In genomic region chr15:96028620-96029019, GRCh38 we compare ENCODE assay signal across 1 cellular context.
TF ChIP-seq lines count a peak whose summit lies in the region.

No MANE protein-coding gene starts in this region.

TF ChIP-seq in K562, 482 proteins besides CTCF, POLR2A, EP300 and RAD21:
- TF ChIP-seq KLF6 (CRISPR knock-in tag; IDR thresholded peaks at IDR 0.05; ENCODE audit: borderline replicate concordance) (no peak), CC2D1A (IDR thresholded peaks at IDR 0.05) (peak; percentile 66; the same call in 1 of the 2 replicates), HMG20A (CRISPR knock-in tag; conservative IDR thresholded peaks at IDR 0.05) (no peak), SP1 (CRISPR knock-in tag; IDR thresholded peaks at IDR 0.05) (no peak), SRSF7 (optimal IDR thresholded peaks at IDR 0.05; ENCODE audit: low read depth, low read length) (no peak), ZNF511 (CRISPR knock-in tag; IDR thresholded peaks at IDR 0.05) (no peak), KDM1A (IDR thresholded peaks at IDR 0.05) (no peak)
TF ChIP-seq in K562: peak in this region for 1.
